In genomic region chr2:168567840-168568239, GRCh38 we compare ENCODE assay signal across 16 cellular contexts.
DNase-seq lines count a peak whose midpoint lies in the region; TF ChIP-seq lines count a peak whose summit lies in the region.
"Had no signal": no experiment of that assay in that cellular context is flagged by ENCODE, and none has a peak within 500 bp of the region (broad histone marks: within the 10 kb centered on the region; RNA-seq: fewer than 3 reads in every experiment).

No MANE protein-coding gene starts in this region.

- no peak overlapping the region for H3K4me3 ChIP-seq in skeletal muscle tissue (ENCODE audit: low read length in 3 of 3)
- H3K4me3 ChIP-seq: GM23338, K562, SK-N-MC had no signal

- H3K27ac ChIP-seq in skeletal muscle tissue (ENCODE audit: low read depth, low read length): peak overlapping the region; percentile 14
- H3K27ac ChIP-seq: 22Rv1, SK-N-MC had no signal

- H3K4me3 Mint-ChIP-seq in glutamatergic neuron (ENCODE audit: unreplicated experiment): peak overlapping the region; percentile 72
- H3K4me3 Mint-ChIP-seq: CD8-positive, alpha-beta T cell; GM23338 had no signal

- H3K27me3 Mint-ChIP-seq in glutamatergic neuron (ENCODE audit: unreplicated experiment): peaks cover 4% of the 10 kb centered on the region

- H3K27ac Mint-ChIP-seq in glutamatergic neuron (ENCODE audit: unreplicated experiment): peak overlapping the region; percentile 98
- H3K27ac Mint-ChIP-seq: CD8-positive, alpha-beta T cell; GM23338 had no signal

- TF ChIP-seq CTCF in glutamatergic neuron (IDR thresholded peaks at IDR 0.05; ENCODE audit: partially characterized antibody, unreplicated experiment): no peak

- no peaks in the 10 kb centered on the region for H3K9me3 ChIP-seq in skeletal muscle tissue (ENCODE audit: control insufficient read depth in 3 of 3, low read length in 3 of 3)

- peaks cover 81% of the 10 kb centered on the region for H3K4me1 Mint-ChIP-seq in glutamatergic neuron (ENCODE audit: low read depth, unreplicated experiment)

- H3K36me3 ChIP-seq in skeletal muscle tissue (ENCODE audit: control insufficient read depth in 3 of 3, insufficient read depth in 3 of 3, low read length in 3 of 3): no peaks in the 10 kb centered on the region

- H3K9ac ChIP-seq in skeletal muscle tissue (ENCODE audit: low read depth in 1 of 3, low read length in 3 of 3): no peak overlapping the region

- H3K4me1 ChIP-seq in skeletal muscle tissue (ENCODE audit: control insufficient read depth in 3 of 3, insufficient read depth in 3 of 3, low read length in 3 of 3): peaks cover 14 to 29% (median 22%) of the 10 kb centered on the region in 3 donors

- H3K9me3 Mint-ChIP-seq in glutamatergic neuron (ENCODE audit: unreplicated experiment): peaks cover 6% of the 10 kb centered on the region
- H3K9me3 Mint-ChIP-seq: CD8-positive, alpha-beta T cell; GM23338 had no signal

- no peaks in the 10 kb centered on the region for H3K36me3 Mint-ChIP-seq in glutamatergic neuron (ENCODE audit: unreplicated experiment)

- DNase-seq in NCI-H82 (lab: John Stamatoyannopoulos, UW) (peak; percentile 65), NCI-H82 treated with DMSO at 0.1 percent for 48 hours (lab: John Stamatoyannopoulos, UW; ENCODE audit: unreplicated experiment) (no peak), NCI-H524 treated with DMSO at 0.1 percent for 48 hours (lab: John Stamatoyannopoulos, UW) (peak; percentile 52), glutamatergic neuron (no peak), NCI-H146 (lab: John Stamatoyannopoulos, UW) (no peak)
- no peak for DNase-seq in stimulated activated naive CD4-positive, alpha-beta T cell (lab: John Stamatoyannopoulos, UW)
- DNase-seq in stimulated activated CD4-positive, alpha-beta T cell treated with anti-CD3 and anti-CD28 coated beads, Interleukin-4, amount 100 ng/mL, for 4 hours: no peak
- DNase-seq: CD8-positive, alpha-beta T cell; NCI-H1436 treated with DMSO at 0.1 percent for 48 hours; NCI-H510A treated with DMSO at 0.1 percent for 48 hours; PC-3 had no signal

- H3K27me3 ChIP-seq in skeletal muscle tissue (ENCODE audit: control insufficient read depth in 3 of 3, insufficient read depth in 3 of 3, low read length in 3 of 3): no peaks in the 10 kb centered on the region

Comparison
In these comparisons a context has a peak if more than half of its experiments do, and no peak if none do; other contexts are left out.
1. DNase-seq: peak in NCI-H82 (single experiment) and NCI-H524 treated with DMSO at 0.1 percent for 48 hours (single experiment); none in NCI-H82 treated with DMSO at 0.1 percent for 48 hours (single experiment), glutamatergic neuron (single experiment), stimulated activated naive CD4-positive, alpha-beta T cell (0 of 6), stimulated activated CD4-positive, alpha-beta T cell treated with anti-CD3 and anti-CD28 coated beads, Interleukin-4, amount 100 ng/mL, for 4 hours (0 of 2) and NCI-H146 (single experiment).